Comparison of ENCODE assay signal across 18 cellular contexts in genomic region chr17:40501499-40501911, GRCh38. TPM values are rescaled to one million over a fixed set of nuclear protein-coding genes. Genes with fewer than 3 reads are reported as not detected.
A peak's percentile ranks its signal among the peaks of the same experiment; 100 is the strongest.
DNase-seq lines count a peak whose midpoint lies in the region; ATAC-seq and TF ChIP-seq lines count a peak whose summit lies in the region.
"Had no signal": no experiment of that assay in that cellular context is flagged by ENCODE, and none has a peak within 500 bp of the region (broad histone marks: within the 10 kb centered on the region; RNA-seq: fewer than 3 reads in every experiment).

TSS of gene TNS4 (minus strand) at chr17:40501623. CDS start at chr17:40496425, 5,198 bp downstream.

- ATAC-seq in GM18867 (IDR thresholded peaks at IDR 0.05; ENCODE audit: unreplicated experiment) = no peak
- ATAC-seq in HG02588 (IDR thresholded peaks at IDR 0.05; ENCODE audit: unreplicated experiment) = no peak
- ATAC-seq: CD8-positive, alpha-beta T cell had no signal

- no peaks in the 10 kb centered on the region for H3K9me3 ChIP-seq in spleen
- H3K9me3 ChIP-seq: SK-N-SH had no signal

- H3K36me3 ChIP-seq in spleen = no peaks in the 10 kb centered on the region
- H3K36me3 ChIP-seq: cardiac muscle cell had no signal

- DNase-seq in HT-29 (ENCODE audit: low spot score) (peak; percentile 93), iPS-NIHi11 (ENCODE audit: low spot score) (peak; percentile 66), spleen (peak; percentile 46), NCI-H1436 (lab: John Stamatoyannopoulos, UW) (no peak)
- DNase-seq: activated CD4-positive, alpha-beta T cell treated with anti-CD3 and anti-CD28 coated beads for 1 hour; activated effector memory CD4-positive, alpha-beta T cell treated with Interleukin-2 at 50 U/mL for 16 hours; CD8-positive, alpha-beta T cell; NCI-H1436 treated with DMSO at 0.1 percent for 48 hours; NK-92 treated with Interleukin-12 subunit alpha and Interleukin-12 subunit beta, amount 100 ng/mL, for 24 hours; SK-N-SH; stimulated activated CD4-positive, alpha-beta T cell treated with anti-CD3 and anti-CD28 coated beads, Interleukin-4, amount 100 ng/mL, for 1 hour; stimulated activated naive CD4-positive, alpha-beta T cell treated with Interleukin-2 at 50 U/mL for 16 hours had no signal

- H3K4me1 ChIP-seq in spleen = peaks cover 0 to 17% (median 11%) of the 10 kb centered on the region in 6 donors

- intact Hi-C loops in spleen (cut with DNase I; ENCODE audit: low total_unique reads) = no loop called here

- H3K27me3 ChIP-seq in spleen (replicated peaks in 1 of 7) = peaks cover 0 to 20% (median 5%) of the 10 kb centered on the region in 7 donors
- H3K27me3 ChIP-seq: cardiac muscle cell had no signal

- H3K27ac ChIP-seq in VCaP = peak within 1 kb of the TSS; percentile 68; the same call in 1 of the 2 replicates
- H3K27ac ChIP-seq in spleen = no peak within 1 kb of the TSS
- H3K27ac ChIP-seq: cardiac muscle cell had no signal

- TF ChIP-seq CTCF in VCaP (conservative IDR thresholded peaks at IDR 0.05) (no peak), spleen (IDR thresholded peaks at IDR 0.05 in 8 of 11, conservative IDR thresholded peaks at IDR 0.05 in 3 of 11) (no peak)

- no peak for TF ChIP-seq POLR2A in spleen (IDR thresholded peaks at IDR 0.05)

- H3K4me3 ChIP-seq in spleen = no peak within 1 kb of the TSS
- H3K4me3 ChIP-seq: cardiac muscle cell had no signal

- 79 to 95% (median 85%) methylated on average over 6 to 7 of the region's 7 CpGs for WGBS in spleen, 5 donors

RNA-seq across cellular contexts. Expression of gene TNS4, which starts in this region (rescaled TPM):
- total RNA-seq in HT-29 (2014; rRNA removed; shearing (Covaris generic)) = 148 and 187 TPM in 2 replicates
- 1 to 10 TPM in 1 of 7 donors, under 1 TPM in 5, not detected in 1; 0.14 to 1.3 (median 0.41) TPM for total RNA-seq in spleen
- under 1 TPM; 0.15 to 0.45 (median 0.21) TPM for polyA plus RNA-seq in spleen
- total RNA-seq: cardiac muscle cell, endothelial cell of umbilical vein, pulmonary artery endothelial cell had no signal
- polyA plus RNA-seq: cardiac muscle cell, endothelial cell of umbilical vein, SK-N-SH had no signal

Comparison
In these comparisons a context has a peak if more than half of its experiments do, and no peak if none do; other contexts are left out.
1. RNA of gene TNS4 (total RNA-seq): 148 to 187 TPM in HT-29; 0.14 to 1.3 TPM in spleen; every median in the first group is over 10 times any median in the second.